ENCODE assay signal across 1 cellular context in genomic region chr6:146545608-146546007, GRCh38.
TF ChIP-seq lines count a peak whose summit lies in the region.

No MANE protein-coding gene starts in this region.

TF ChIP-seq in SK-N-SH treated with all-trans-retinoic acid at 6 μM for 48 hours, 23 proteins besides CTCF, POLR2A, EP300 and RAD21 (continued from another document):
- TF ChIP-seq CSRNP3 (CRISPR knock-in tag; IDR thresholded peaks at IDR 0.05) (no peak), ZC3H10 (CRISPR knock-in tag; IDR thresholded peaks at IDR 0.05) (no peak), RARB (CRISPR knock-in tag; IDR thresholded peaks at IDR 0.05) (no peak)
